8 cellular contexts compared by ENCODE assay signal in genomic region chr10:3668276-3668960, GRCh38.
DNase-seq lines count a peak whose midpoint lies in the region; ATAC-seq and TF ChIP-seq lines count a peak whose summit lies in the region.

No MANE protein-coding gene starts in this region.

- no peaks in the 10 kb centered on the region for H3K79me2 ChIP-seq in Loucy (ENCODE audit: insufficient read depth, low read length)

- CTCF ChIA-PET in AG04450 (lab: Charles Lee), result no interaction called here

- peak overlapping the region; percentile 46 for H3K4me2 ChIP-seq in Loucy (ENCODE audit: low read depth, low read length, poor library complexity, severe bottlenecking)

- H3K4me3 ChIP-seq in AG04450 (ENCODE audit: low read depth, low read length) (0 out of 2 replicates have a peak overlapping the region, but pooled peaks have one; percentile 4), Loucy (ENCODE audit: low read length, poor library complexity, severe bottlenecking) (no peak overlapping the region), right cardiac atrium (ENCODE audit: low read length) (no peak overlapping the region)

- peak overlapping the region; percentile 91 for H3K4me3 Mint-ChIP-seq in activated T-helper 17 cell treated with anti-CD3 and anti-CD28 coated beads, Interleukin-2, amount 50 U/mL, for 72 hours

- peak overlapping the region; percentile 63; the same call in 1 of the 2 replicates for H2AFZ ChIP-seq in Loucy (ENCODE audit: low read length)

- no peaks in the 10 kb centered on the region for H3F3A ChIP-seq in Loucy (ENCODE audit: low read depth)

- peak; percentile 85 for ATAC-seq in activated T-helper 17 cell treated with anti-CD3 and anti-CD28 coated beads, Interleukin-2, amount 50 U/mL, for 72 hours (replicated peaks)
- ATAC-seq in right cardiac atrium (peak; percentile 50 to 70), HG03520 (IDR thresholded peaks at IDR 0.05; ENCODE audit: unreplicated experiment) (no peak), GM21381 (IDR thresholded peaks at IDR 0.05; ENCODE audit: unreplicated experiment) (no peak), HG03175 (IDR thresholded peaks at IDR 0.05; ENCODE audit: unreplicated experiment) (no peak)

- intact Hi-C loops in right cardiac atrium (cut with DNase I), result no loop called here

- peak; percentile 54 for DNase-seq in AG04450 (ENCODE audit: low read depth, low spot score)
- peak in 2 of 3 donors; percentile 47 to 70 for DNase-seq in right cardiac atrium
- peak in 2 of 3 donors; percentile 27 to 28 for DNase-seq in stimulated activated CD4-positive, alpha-beta T cell treated with anti-CD3 and anti-CD28 coated beads, Interleukin-12 subunit alpha, Interleukin-12 subunit beta, amount 100 ng/mL, for 48 hours (ENCODE audit: low read depth in 2 of 3, low spot score in 1 of 3)

- WGBS in right cardiac atrium, result 56% methylated on average over 21 of the region's 21 CpGs

- H3K9me3 Mint-ChIP-seq in activated T-helper 17 cell treated with anti-CD3 and anti-CD28 coated beads, Interleukin-2, amount 50 U/mL, for 72 hours, result no peaks in the 10 kb centered on the region

- H3K9ac ChIP-seq in Loucy (ENCODE audit: low read depth, low read length, poor library complexity, severe bottlenecking), result no peak overlapping the region

- peaks cover 21% of the 10 kb centered on the region for H3K4me1 Mint-ChIP-seq in activated T-helper 17 cell treated with anti-CD3 and anti-CD28 coated beads, Interleukin-2, amount 50 U/mL, for 72 hours

- H3K27ac ChIP-seq in AG04450 (ENCODE audit: low read depth, low read length) (peak overlapping the region; percentile 73), right cardiac atrium (ENCODE audit: low read length) (no peak overlapping the region)

- no peaks in the 10 kb centered on the region for H3K9me2 ChIP-seq in Loucy (replicated peaks; ENCODE audit: low read depth, low read length)

- no peaks in the 10 kb centered on the region for H3K27me3 Mint-ChIP-seq in activated T-helper 17 cell treated with anti-CD3 and anti-CD28 coated beads, Interleukin-2, amount 50 U/mL, for 72 hours

- H3K27me3 ChIP-seq in AG04450 (ENCODE audit: control insufficient read depth, insufficient read depth, low read length) (no peaks in the 10 kb centered on the region), Loucy (ENCODE audit: insufficient read depth, low read length, poor library complexity, severe bottlenecking) (no peaks in the 10 kb centered on the region), right cardiac atrium (ENCODE audit: control insufficient read depth, insufficient read depth) (no peaks in the 10 kb centered on the region)

- no peaks in the 10 kb centered on the region for H4K20me1 ChIP-seq in Loucy (ENCODE audit: insufficient read depth, low read length, poor library complexity, severe bottlenecking)

- TF ChIP-seq CTCF in AG04450 (IDR thresholded peaks at IDR 0.05; ENCODE audit: low read depth, low read length) (no peak), Loucy (conservative IDR thresholded peaks at IDR 0.05; ENCODE audit: low read length) (no peak)

- H3K4me1 ChIP-seq in Loucy (ENCODE audit: insufficient read depth, low read length, poor library complexity, severe bottlenecking) (peaks cover 4% of the 10 kb centered on the region), right cardiac atrium (ENCODE audit: control insufficient read depth, insufficient read depth, low read length) (no peaks in the 10 kb centered on the region)

- no peaks in the 10 kb centered on the region for H3K36me3 Mint-ChIP-seq in activated T-helper 17 cell treated with anti-CD3 and anti-CD28 coated beads, Interleukin-2, amount 50 U/mL, for 72 hours (ENCODE audit: low read depth)

- POLR2A ChIA-PET in AG04450 (lab: Yijun Ruan, JAX), result no interaction called here

- H3K9me3 ChIP-seq in AG04450 (ENCODE audit: control insufficient read depth, insufficient read depth, low read length) (no peaks in the 10 kb centered on the region; the same call in 1 of the 2 replicates), Loucy (ENCODE audit: insufficient read depth, low read depth, low read length) (no peaks in the 10 kb centered on the region), right cardiac atrium (ENCODE audit: control insufficient read depth, low read length) (no peaks in the 10 kb centered on the region)

- H3K27ac Mint-ChIP-seq in activated T-helper 17 cell treated with anti-CD3 and anti-CD28 coated beads, Interleukin-2, amount 50 U/mL, for 72 hours, result peak overlapping the region; percentile 91

- H3K36me3 ChIP-seq in Loucy (ENCODE audit: insufficient read depth, low read length), result no peaks in the 10 kb centered on the region

Comparison
In these comparisons a context has a peak if more than half of its experiments do, and no peak if none do; other contexts are left out.
1. ATAC-seq: peak in activated T-helper 17 cell treated with anti-CD3 and anti-CD28 coated beads, Interleukin-2, amount 50 U/mL, for 72 hours (single experiment) and right cardiac atrium (2 of 2); none in HG03520 (single experiment), GM21381 (single experiment) and HG03175 (single experiment).
2. Peak in every context shown above with its lines, with median percentiles within 50 percentile points of each other: DNase-seq.